ENCODE assay signal across 9 cellular contexts in genomic region chr2:36389081-36389480, GRCh38. TPM values are rescaled to one million over a fixed set of nuclear protein-coding genes. Genes with fewer than 3 reads are reported as not detected.
DNase-seq lines count a peak whose midpoint lies in the region; ATAC-seq and TF ChIP-seq lines count a peak whose summit lies in the region.
"Had no signal": no experiment of that assay in that cellular context is flagged by ENCODE, and none has a peak within 500 bp of the region (broad histone marks: within the 10 kb centered on the region; RNA-seq: fewer than 3 reads in every experiment).

No MANE protein-coding gene starts in this region.

- H3K36me3 Mint-ChIP-seq in Calu3 (ENCODE audit: insufficient read depth, unreplicated experiment) (peaks cover 9% of the 10 kb centered on the region), WTC11 (peaks cover 3% of the 10 kb centered on the region; the same call in 1 of the 2 replicates)
- H3K36me3 Mint-ChIP-seq in activated T-helper 17 cell treated with anti-CD3 and anti-CD28 coated beads, Interleukin-2, amount 50 U/mL, for 72 hours (ENCODE audit: low read depth): no peaks in the 10 kb centered on the region

- POLR2A ChIA-PET in WTC11 (lab: Charles Lee): no interaction called here

- DNase-seq in Calu3: no peak
- DNase-seq in WTC11 (ENCODE audit: low spot score): no peak
- peak; percentile 63 for DNase-seq in glomerular visceral epithelial cell (ENCODE audit: extremely low spot score)
- no peak for DNase-seq in omental fat pad (ENCODE audit: low spot score)
- no peak for DNase-seq in erythroblast (lab: John Stamatoyannopoulos, UW)
- no peak for DNase-seq in occipital lobe (lab: John Stamatoyannopoulos, UW)
- DNase-seq: activated CD8-positive, alpha-beta T cell treated with anti-CD3 and anti-CD28 coated beads, Interleukin-2, amount 10 ng/mL, durations not matched to agents 7 days and 5 days had no signal

- peak overlapping the region; percentile 55 for H3K27ac Mint-ChIP-seq in Calu3 (ENCODE audit: unreplicated experiment)
- H3K27ac Mint-ChIP-seq in WTC11: peak overlapping the region; percentile 64
- H3K27ac Mint-ChIP-seq in activated T-helper 17 cell treated with anti-CD3 and anti-CD28 coated beads, Interleukin-2, amount 50 U/mL, for 72 hours: no peak overlapping the region
- H3K27ac Mint-ChIP-seq: activated CD8-positive, alpha-beta T cell treated with anti-CD3 and anti-CD28 coated beads, Interleukin-2, amount 10 ng/mL, durations not matched to agents 7 days and 5 days had no signal

- H3K9me3 Mint-ChIP-seq in Calu3 (ENCODE audit: low read depth, unreplicated experiment) (no peaks in the 10 kb centered on the region), WTC11 (no peaks in the 10 kb centered on the region)
- no peaks in the 10 kb centered on the region for H3K9me3 Mint-ChIP-seq in activated T-helper 17 cell treated with anti-CD3 and anti-CD28 coated beads, Interleukin-2, amount 50 U/mL, for 72 hours

- intact Hi-C loops in Calu3 (cut with micrococcal nuclease; ENCODE audit: unreplicated experiment): no loop called here

- ATAC-seq in WTC11 (peak; percentile 51), omental fat pad (ENCODE audit: low FRiP score) (peak; percentile 60), HG03025 (IDR thresholded peaks at IDR 0.05; ENCODE audit: low FRiP score, unreplicated experiment) (no peak)
- ATAC-seq in activated T-helper 17 cell treated with anti-CD3 and anti-CD28 coated beads, Interleukin-2, amount 50 U/mL, for 72 hours (replicated peaks): no peak
- ATAC-seq: activated CD8-positive, alpha-beta T cell treated with anti-CD3 and anti-CD28 coated beads, Interleukin-2, amount 10 ng/mL, durations not matched to agents 7 days and 5 days had no signal

- BruUV-seq in Calu3 (replicated peaks; lab: Mats Ljungman, UMichigan): no TSS peak

- H3K4me1 Mint-ChIP-seq in Calu3 (ENCODE audit: low read depth, unreplicated experiment) (peaks cover 49% of the 10 kb centered on the region), WTC11 (peaks cover 74% of the 10 kb centered on the region)
- H3K4me1 Mint-ChIP-seq in activated T-helper 17 cell treated with anti-CD3 and anti-CD28 coated beads, Interleukin-2, amount 50 U/mL, for 72 hours: peaks cover 4% of the 10 kb centered on the region

- H3K27me3 Mint-ChIP-seq in Calu3 (ENCODE audit: unreplicated experiment): no peaks in the 10 kb centered on the region
- H3K27me3 Mint-ChIP-seq in WTC11 (ENCODE audit: low read depth): no peaks in the 10 kb centered on the region
- peaks cover 5% of the 10 kb centered on the region for H3K27me3 Mint-ChIP-seq in activated T-helper 17 cell treated with anti-CD3 and anti-CD28 coated beads, Interleukin-2, amount 50 U/mL, for 72 hours

- no peak for TF ChIP-seq POLR2A in erythroblast (IDR thresholded peaks at IDR 0.05; ENCODE audit: low read length)

- H3K4me3 Mint-ChIP-seq in Calu3 (ENCODE audit: low read depth, unreplicated experiment): no peak overlapping the region
- no peak overlapping the region for H3K4me3 Mint-ChIP-seq in WTC11
- H3K4me3 Mint-ChIP-seq in activated T-helper 17 cell treated with anti-CD3 and anti-CD28 coated beads, Interleukin-2, amount 50 U/mL, for 72 hours: no peak overlapping the region
- H3K4me3 Mint-ChIP-seq: activated CD8-positive, alpha-beta T cell treated with anti-CD3 and anti-CD28 coated beads, Interleukin-2, amount 10 ng/mL, durations not matched to agents 7 days and 5 days had no signal

- CTCF ChIA-PET in Calu3 (lab: Charles Lee): interaction anchor here (0.6 to 1.7 kb wide), 5 partner anchors 12 to 71 kb away, joined by 3 to 5 read pairs (median 4); no protein-coding TSS in a partner anchor
- CTCF ChIA-PET in WTC11 (lab: Charles Lee): interaction anchor here (0.7 to 2.9 kb wide), 5 partner anchors 13 to 72 kb away, joined by 3 to 12 read pairs (median 6); no protein-coding TSS in a partner anchor

- no peak for TF ChIP-seq CTCF in Calu3 (IDR thresholded peaks at IDR 0.05; ENCODE audit: unreplicated experiment)
- no peak for TF ChIP-seq CTCF in WTC11 (IDR thresholded peaks at IDR 0.05)
- no peak for TF ChIP-seq CTCF in omental fat pad (IDR thresholded peaks at IDR 0.05)

TF ChIP-seq in WTC11, 78 proteins besides CTCF, POLR2A, EP300 and RAD21:
- TF ChIP-seq, protein P1, sequence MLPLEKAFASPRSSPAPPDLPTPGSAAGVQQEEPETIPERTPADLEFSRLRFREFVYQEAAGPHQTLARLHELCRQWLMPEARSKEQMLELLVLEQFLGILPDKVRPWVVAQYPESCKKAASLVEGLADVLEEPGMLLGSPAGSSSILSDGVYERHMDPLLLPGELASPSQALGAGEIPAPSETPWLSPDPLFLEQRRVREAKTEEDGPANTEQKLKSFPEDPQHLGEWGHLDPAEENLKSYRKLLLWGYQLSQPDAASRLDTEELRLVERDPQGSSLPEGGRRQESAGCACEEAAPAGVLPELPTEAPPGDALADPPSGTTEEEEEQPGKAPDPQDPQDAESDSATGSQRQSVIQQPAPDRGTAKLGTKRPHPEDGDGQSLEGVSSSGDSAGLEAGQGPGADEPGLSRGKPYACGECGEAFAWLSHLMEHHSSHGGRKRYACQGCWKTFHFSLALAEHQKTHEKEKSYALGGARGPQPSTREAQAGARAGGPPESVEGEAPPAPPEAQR (CRISPR knock-in tag; IDR thresholded peaks at IDR 0.05): no peak
- TF ChIP-seq ZNF396 (CRISPR knock-in tag; IDR thresholded peaks at IDR 0.05; ENCODE audit: borderline replicate concordance) (no peak), ZNF512 (CRISPR knock-in tag; IDR thresholded peaks at IDR 0.05; ENCODE audit: borderline replicate concordance) (no peak), MYBL2 (CRISPR knock-in tag; IDR thresholded peaks at IDR 0.05) (no peak), SOX15 (CRISPR knock-in tag; IDR thresholded peaks at IDR 0.05) (no peak), ATF6 (CRISPR knock-in tag; IDR thresholded peaks at IDR 0.05) (no peak), NFE2L1 (CRISPR knock-in tag; IDR thresholded peaks at IDR 0.05) (no peak), RORB (CRISPR knock-in tag; IDR thresholded peaks at IDR 0.05) (no peak), SP1 (CRISPR knock-in tag; conservative IDR thresholded peaks at IDR 0.05) (no peak), CBFB (CRISPR knock-in tag; IDR thresholded peaks at IDR 0.05; ENCODE audit: low read depth) (no peak), TEAD1 (CRISPR knock-in tag; IDR thresholded peaks at IDR 0.05) (no peak), ZBTB21 (CRISPR knock-in tag; IDR thresholded peaks at IDR 0.05; ENCODE audit: borderline replicate concordance) (no peak), IRF2 (CRISPR knock-in tag; IDR thresholded peaks at IDR 0.05; ENCODE audit: borderline replicate concordance, low read depth) (no peak), GTF2I (CRISPR knock-in tag; conservative IDR thresholded peaks at IDR 0.05) (no peak)
- TF ChIP-seq, protein P2, sequence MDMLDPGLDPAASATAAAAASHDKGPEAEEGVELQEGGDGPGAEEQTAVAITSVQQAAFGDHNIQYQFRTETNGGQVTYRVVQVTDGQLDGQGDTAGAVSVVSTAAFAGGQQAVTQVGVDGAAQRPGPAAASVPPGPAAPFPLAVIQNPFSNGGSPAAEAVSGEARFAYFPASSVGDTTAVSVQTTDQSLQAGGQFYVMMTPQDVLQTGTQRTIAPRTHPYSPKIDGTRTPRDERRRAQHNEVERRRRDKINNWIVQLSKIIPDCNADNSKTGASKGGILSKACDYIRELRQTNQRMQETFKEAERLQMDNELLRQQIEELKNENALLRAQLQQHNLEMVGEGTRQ (CRISPR knock-in tag; IDR thresholded peaks at IDR 0.05): no peak
- TF ChIP-seq, protein P3, sequence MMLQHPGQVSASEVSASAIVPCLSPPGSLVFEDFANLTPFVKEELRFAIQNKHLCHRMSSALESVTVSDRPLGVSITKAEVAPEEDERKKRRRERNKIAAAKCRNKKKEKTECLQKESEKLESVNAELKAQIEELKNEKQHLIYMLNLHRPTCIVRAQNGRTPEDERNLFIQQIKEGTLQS (CRISPR knock-in tag; conservative IDR thresholded peaks at IDR 0.05): no peak

RNA-seq across cellular contexts. Expression of gene CRIM1, which starts 33.5 kb away (rescaled TPM):
- 48.0 and 57.6 TPM in 2 replicates for total RNA-seq in Calu3 (2022)
- total RNA-seq in WTC11 (2021): 24.1 to 25.1 TPM (median 24.3 TPM) in 3 replicates
- total RNA-seq in omental fat pad: 100 to 1,000 TPM; 229 to 252 (median 233) TPM
- total RNA-seq in activated T-helper 17 cell treated with anti-CD3 and anti-CD28 coated beads, Interleukin-2, amount 50 U/mL, for 72 hours: 10 to 100 TPM in 1 of 2 donors, 1 to 10 TPM in 1; 2.2 to 15.5 TPM
- total RNA-seq in occipital lobe: 105 TPM

Comparison
In these comparisons a context has a peak if more than half of its experiments do, and no peak if none do; other contexts are left out.
1. ATAC-seq: peak in WTC11 (single experiment) and omental fat pad (single experiment); none in HG03025 (single experiment) and activated T-helper 17 cell treated with anti-CD3 and anti-CD28 coated beads, Interleukin-2, amount 50 U/mL, for 72 hours (single experiment).